Comparison of ENCODE assay signal across 8 cellular contexts in the genomic region with DNA sequence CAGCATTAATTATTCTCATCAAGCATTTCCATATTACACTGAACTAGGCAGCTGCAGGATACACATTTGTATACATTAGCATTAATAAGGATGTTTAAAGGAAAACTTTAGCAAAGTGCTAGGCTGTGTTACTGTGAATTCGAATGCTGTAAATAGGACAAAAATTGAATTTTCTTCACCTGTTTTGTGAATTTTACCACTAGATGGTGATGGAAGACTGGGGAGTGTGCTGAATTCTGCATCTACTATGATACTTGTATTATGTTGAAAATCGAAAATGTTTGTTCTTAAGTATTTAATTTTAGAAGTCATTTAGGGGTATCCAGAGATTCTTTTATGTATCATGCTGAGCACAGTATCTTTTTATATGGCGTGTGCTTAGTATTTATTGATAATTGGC. TPM values are rescaled to one million over a fixed set of nuclear protein-coding genes. Genes with fewer than 3 reads are reported as not detected.
DNase-seq lines count a peak whose midpoint lies in the region; ATAC-seq and TF ChIP-seq lines count a peak whose summit lies in the region.

No MANE protein-coding gene starts in this region.

- no peak overlapping the region for H3K9ac ChIP-seq in PC-3 (ENCODE audit: low read length)

- ATAC-seq in heart right ventricle (no peak), PC-3 (peak; percentile 71), GM21515 (IDR thresholded peaks at IDR 0.05; ENCODE audit: unreplicated experiment) (no peak)

- no TSS peak for BruUV-seq in PC-3 (replicated peaks; lab: Mats Ljungman, UMichigan)

- H3K4me1 ChIP-seq in heart right ventricle (no peaks in the 10 kb centered on the region), right atrium auricular region (no peaks in the 10 kb centered on the region), PC-3 (ENCODE audit: insufficient read depth, low read length) (no peaks in the 10 kb centered on the region)

- POLR2A ChIA-PET in PC-3 (lab: Charles Lee; ENCODE audit: unreplicated experiment): no interaction called here

- H3K79me2 ChIP-seq in PC-3 (ENCODE audit: low read length): no peaks in the 10 kb centered on the region

- H3K27ac ChIP-seq in heart right ventricle (no peak overlapping the region), right atrium auricular region (no peak overlapping the region), PC-3 (ENCODE audit: low read length) (no peak overlapping the region)

- H3K9me2 ChIP-seq in PC-3 (replicated peaks; ENCODE audit: low read length): no peaks in the 10 kb centered on the region

- no peak overlapping the region for H3K4me2 ChIP-seq in PC-3 (ENCODE audit: low read length)

- 61 to 79% methylated on average over 3 of the region's 3 CpGs for WGBS in heart right ventricle, 2 donors
- 30 to 39% methylated on average over 3 of the region's 3 CpGs for WGBS in lower leg skin, 2 donors

- no peaks in the 10 kb centered on the region for H4K20me1 ChIP-seq in PC-3 (ENCODE audit: low read length)

- DNase-seq in heart right ventricle (no peak), right atrium auricular region (ENCODE audit: low spot score) (no peak), PC-3 (peak; percentile 78), fibroblast of the aortic adventitia (ENCODE audit: low read depth) (peak; percentile 79), lower leg skin (ENCODE audit: low spot score in 2 of 2) (no peak), GOT3 (lab: John Stamatoyannopoulos, UW) (no peak)
- no peak for DNase-seq in activated naive CD4-positive, alpha-beta T cell (lab: John Stamatoyannopoulos, UW)

- H3F3A ChIP-seq in PC-3 (ENCODE audit: low read length, unreplicated experiment): no peaks in the 10 kb centered on the region

- TF ChIP-seq CTCF in heart right ventricle (IDR thresholded peaks at IDR 0.05) (peak in 7 of 9 donors; percentile 22 to 50 (median 47)), right atrium auricular region (IDR thresholded peaks at IDR 0.05) (peak in 1 of 2 donors; percentile 55), PC-3 (conservative IDR thresholded peaks at IDR 0.05; ENCODE audit: low read depth, low read length) (peak; percentile 91), fibroblast of the aortic adventitia (IDR thresholded peaks at IDR 0.05; ENCODE audit: insufficient read depth, low read length) (peak; percentile 65), lower leg skin (IDR thresholded peaks at IDR 0.05) (no peak)

- intact Hi-C loops in heart right ventricle (cut with DNase I) (loop anchor here in 1 of 10 donors (5.0 kb wide), 1 partner anchor 547 kb away; no protein-coding TSS in a partner anchor), PC-3 (cut with micrococcal nuclease) (loop anchor here (1.0 to 2.0 kb wide), 8 partner anchors 15 to 628 kb away; no protein-coding TSS in a partner anchor), lower leg skin (cut with DNase I; ENCODE audit: low total_unique reads) (no loop called here)

- TF ChIP-seq POLR2A in lower leg skin (IDR thresholded peaks at IDR 0.05): no peak

- H3K27me3 ChIP-seq in heart right ventricle (no peaks in the 10 kb centered on the region), right atrium auricular region (no peaks in the 10 kb centered on the region), PC-3 (ENCODE audit: low read length) (no peaks in the 10 kb centered on the region)

- H3K36me3 ChIP-seq in heart right ventricle: no peaks in the 10 kb centered on the region
- H3K36me3 ChIP-seq in right atrium auricular region: no peaks in the 10 kb centered on the region
- peaks cover 9% of the 10 kb centered on the region; the same call in 1 of the 2 replicates for H3K36me3 ChIP-seq in PC-3 (ENCODE audit: low read depth, low read length)

- H3K4me3 ChIP-seq in heart right ventricle (no peak overlapping the region), right atrium auricular region (no peak overlapping the region), PC-3 (ENCODE audit: low read length) (no peak overlapping the region), fibroblast of the aortic adventitia (ENCODE audit: low read depth, low read length) (no peak overlapping the region), lower leg skin (ENCODE audit: low read depth, poor library complexity, severe bottlenecking) (no peak overlapping the region)

- H3K9me3 ChIP-seq in heart right ventricle (no peaks in the 10 kb centered on the region), right atrium auricular region (no peaks in the 10 kb centered on the region), PC-3 (ENCODE audit: low read length) (no peaks in the 10 kb centered on the region)

- CTCF ChIA-PET in PC-3 (lab: Charles Lee): no interaction called here

- H2AFZ ChIP-seq in PC-3 (ENCODE audit: low read length): no peak overlapping the region

RNA-seq across cellular contexts. Expression of gene P2RY14, which starts 12.3 kb away (rescaled TPM):
- total RNA-seq in heart right ventricle (1 to 10 TPM; 1.5 to 5.3 (median 2.7) TPM), right atrium auricular region (1 to 10 TPM; 1.3 to 3.6 TPM), PC-3 (2014; rRNA removed) (not detected in 2 replicates), fibroblast of the aortic adventitia (ENCODE audit: low replicate concordance) (0.41 TPM in 1 of 2 replicates, not detected in the other), lower leg skin (1 to 10 TPM; 1.8 to 3.7 (median 2.8) TPM)
- 1 to 10 TPM in 1 of 2 donors, under 1 TPM in 1; 0.72 to 4.0 TPM for polyA plus RNA-seq in heart right ventricle

RNA-seq across cellular contexts. Expression of gene GPR87, which starts 25.9 kb away (rescaled TPM):
- total RNA-seq in heart right ventricle (not detected), right atrium auricular region (not detected), PC-3 (2014; rRNA removed) (13.3 and 14.5 TPM in 2 replicates), fibroblast of the aortic adventitia (ENCODE audit: low replicate concordance) (0.18 TPM in 1 of 2 replicates, not detected in the other), lower leg skin (10 to 100 TPM; 24.2 to 68.5 (median 55.4) TPM)
- under 1 TPM in 1 of 2 donors, not detected in 1; 0.01 TPM for polyA plus RNA-seq in heart right ventricle

RNA-seq across cellular contexts. Expression of gene P2RY13, which starts 38.7 kb away (rescaled TPM):
- total RNA-seq in heart right ventricle: 1 to 10 TPM in 2 of 10 donors, under 1 TPM in 8; 0.26 to 4.9 (median 0.44) TPM
- under 1 TPM; 0.14 to 0.15 TPM for polyA plus RNA-seq in heart right ventricle
- under 1 TPM; 0.41 to 0.75 TPM for total RNA-seq in right atrium auricular region
- total RNA-seq in PC-3 (2014; rRNA removed): not detected in 2 replicates
- not detected in 2 replicates for total RNA-seq in fibroblast of the aortic adventitia (ENCODE audit: low replicate concordance)
- total RNA-seq in lower leg skin: 1 to 10 TPM in 1 of 4 donors, under 1 TPM in 3; 0.34 to 1.2 (median 0.58) TPM

Comparison
In these comparisons a context has a peak if more than half of its experiments do, and no peak if none do; other contexts are left out.
1. DNase-seq: peak in PC-3 (single experiment) and fibroblast of the aortic adventitia (single experiment); none in heart right ventricle (0 of 2), right atrium auricular region (single experiment), activated naive CD4-positive, alpha-beta T cell (0 of 4), lower leg skin (0 of 2) and GOT3 (single experiment).
2. CTCF ChIP-seq: peak in heart right ventricle (7 of 9), PC-3 (single experiment) and fibroblast of the aortic adventitia (single experiment); none in lower leg skin (0 of 3).
3. RNA of gene GPR87, which starts 25.9 kb away (total RNA-seq): 24.2 to 68.5 TPM in lower leg skin and 13.3 to 14.5 TPM in PC-3; 0.18 TPM in fibroblast of the aortic adventitia, not detected in heart right ventricle and not detected in right atrium auricular region; every median in the first group is over 10 times any median in the second.